In the genomic region with DNA sequence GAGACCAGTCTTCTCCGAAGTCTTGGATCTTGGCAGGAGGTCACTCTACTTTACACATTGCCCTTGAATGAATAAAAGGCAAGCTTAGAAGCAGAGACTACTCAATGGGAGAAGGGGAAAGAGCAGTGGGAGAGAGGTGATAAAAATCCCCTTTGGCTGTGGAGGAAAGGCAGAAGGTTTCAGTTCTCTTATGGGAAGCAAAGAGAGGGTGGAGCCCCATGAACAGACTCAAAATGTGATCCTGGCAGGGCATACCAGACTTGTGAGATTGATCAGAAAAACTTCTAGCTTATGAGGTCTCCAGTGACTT, we compare ENCODE assay signal across 21 cellular contexts.
"Had no signal": no experiment of that assay in that cellular context is flagged by ENCODE, and none has a peak within 500 bp of the region (broad histone marks: within the 10 kb centered on the region; RNA-seq: fewer than 3 reads in every experiment).

No MANE protein-coding gene starts in this region.

- H3K27me3 Mint-ChIP-seq: activated B cell treated with CpG ODN at 0.5 μM for 24 hours; activated CD4-positive, alpha-beta memory T cell treated with anti-CD3 and anti-CD28 coated beads for 36 hours; activated CD4-positive, alpha-beta T cell treated with anti-CD3 and anti-CD28 coated beads, Interleukin-2, amount 10 ng/mL, durations not matched to agents 7 days and 5 days; activated naive CD8-positive, alpha-beta T cell had no signal

- H2AFZ ChIP-seq: PC-9 had no signal

- H3K4me1 Mint-ChIP-seq: activated CD4-positive, alpha-beta T cell treated with anti-CD3 and anti-CD28 coated beads, Interleukin-2, amount 10 ng/mL, durations not matched to agents 7 days and 5 days had no signal

- ATAC-seq: activated T-cell treated with anti-CD3 and anti-CD28 coated beads, Interleukin-2, amount 50 U/mL, for 4 hours had no signal

- DNase-seq: activated B cell treated with CpG ODN at 0.5 μM for 24 hours; activated CD4-positive, alpha-beta memory T cell treated with anti-CD3 and anti-CD28 coated beads for 36 hours; activated CD4-positive, alpha-beta T cell treated with anti-CD3 and anti-CD28 coated beads for 1 hour; activated CD4-positive, alpha-beta T cell treated with anti-CD3 and anti-CD28 coated beads, Interleukin-2, amount 10 ng/mL, durations not matched to agents 7 days and 5 days; activated CD8-positive, alpha-beta memory T cell treated with anti-CD3 and anti-CD28 coated beads for 24 hours; activated gamma-delta T cell; activated naive CD4-positive, alpha-beta T cell treated with anti-CD3 and anti-CD28 coated beads for 36 hours; activated T-cell treated with anti-CD3 and anti-CD28 coated beads, Interleukin-2, amount 50 U/mL, for 4 hours; amygdala; cerebellar nuclear complex; KG1; NCI-H1105 treated with DMSO at 0.1 percent for 48 hours; NCI-H1436 treated with DMSO at 0.1 percent for 48 hours; NCI-H187; NCI-H2081; NCI-H510A treated with DMSO at 0.1 percent for 48 hours; NCI-H69; PC-9; SHP77 treated with DMSO at 0.1 percent for 48 hours had no signal

- H3K4me3 ChIP-seq: PC-9 had no signal

- H3K27ac Mint-ChIP-seq: activated B cell treated with CpG ODN at 0.5 μM for 24 hours; activated CD4-positive, alpha-beta memory T cell treated with anti-CD3 and anti-CD28 coated beads for 36 hours; activated CD4-positive, alpha-beta T cell treated with anti-CD3 and anti-CD28 coated beads, Interleukin-2, amount 10 ng/mL, durations not matched to agents 7 days and 5 days; activated naive CD4-positive, alpha-beta T cell treated with anti-CD3 and anti-CD28 coated beads for 36 hours; activated naive CD8-positive, alpha-beta T cell; T-helper 1 cell treated with Interleukin-12 subunit alpha and Interleukin-12 subunit beta and Interleukin-4 antibody, amounts not matched to agents 30 μg/mL and 1 μg/mL, for 36 hours had no signal

- H3K27ac ChIP-seq: PC-9 had no signal

- H3K36me3 Mint-ChIP-seq: activated CD4-positive, alpha-beta memory T cell treated with anti-CD3 and anti-CD28 coated beads for 36 hours; activated naive CD8-positive, alpha-beta T cell had no signal

- H3K4me2 ChIP-seq: PC-9 had no signal

- H3K4me3 Mint-ChIP-seq: activated B cell treated with CpG ODN at 0.5 μM for 24 hours; activated CD4-positive, alpha-beta memory T cell treated with anti-CD3 and anti-CD28 coated beads for 36 hours; activated CD4-positive, alpha-beta T cell treated with anti-CD3 and anti-CD28 coated beads, Interleukin-2, amount 10 ng/mL, durations not matched to agents 7 days and 5 days; activated naive CD4-positive, alpha-beta T cell treated with anti-CD3 and anti-CD28 coated beads for 36 hours; activated naive CD8-positive, alpha-beta T cell; activated T-cell treated with anti-CD3 and anti-CD28 coated beads, Interleukin-2, amount 50 U/mL, for 4 hours; T-helper 1 cell treated with Interleukin-12 subunit alpha and Interleukin-12 subunit beta and Interleukin-4 antibody, amounts not matched to agents 30 μg/mL and 1 μg/mL, for 36 hours had no signal

- H3K9me3 Mint-ChIP-seq: activated B cell treated with CpG ODN at 0.5 μM for 24 hours; activated CD4-positive, alpha-beta memory T cell treated with anti-CD3 and anti-CD28 coated beads for 36 hours; activated CD4-positive, alpha-beta T cell treated with anti-CD3 and anti-CD28 coated beads, Interleukin-2, amount 10 ng/mL, durations not matched to agents 7 days and 5 days; activated naive CD4-positive, alpha-beta T cell treated with anti-CD3 and anti-CD28 coated beads for 36 hours; activated T-cell treated with anti-CD3 and anti-CD28 coated beads, Interleukin-2, amount 50 U/mL, for 4 hours; T-helper 1 cell treated with Interleukin-12 subunit alpha and Interleukin-12 subunit beta and Interleukin-4 antibody, amounts not matched to agents 30 μg/mL and 1 μg/mL, for 36 hours had no signal
